In genomic region chr2:74526649-74527230, GRCh38 we compare ENCODE assay signal across 1 cellular context.
TF ChIP-seq lines count a peak whose summit lies in the region.

No MANE protein-coding gene starts in this region.

TF ChIP-seq in IMR-90, 13 proteins besides CTCF, POLR2A, EP300 and RAD21:
- TF ChIP-seq RFX5 (IDR thresholded peaks at IDR 0.05; ENCODE audit: low read depth, low read length) (no peak), CEBPB (IDR thresholded peaks at IDR 0.05; ENCODE audit: low read depth, low read length) (no peak), MXI1 (IDR thresholded peaks at IDR 0.05; ENCODE audit: borderline replicate concordance, low read depth, low read length) (no peak), BHLHE40 (IDR thresholded peaks at IDR 0.05; ENCODE audit: low read depth, low read length) (no peak), ELK1 (IDR thresholded peaks at IDR 0.05; ENCODE audit: borderline replicate concordance, low read depth, low read length) (no peak), MAZ (IDR thresholded peaks at IDR 0.05; ENCODE audit: borderline replicate concordance, low read depth, low read length) (no peak), NFE2L2 (IDR thresholded peaks at IDR 0.05; ENCODE audit: low read depth, low read length) (no peak), FOS (IDR thresholded peaks at IDR 0.05; ENCODE audit: low read depth, low read length) (no peak), USF2 (IDR thresholded peaks at IDR 0.05; ENCODE audit: low read depth, low read length) (no peak), SMC3 (IDR thresholded peaks at IDR 0.05; ENCODE audit: low read depth, low read length) (no peak), RCOR1 (IDR thresholded peaks at IDR 0.05; ENCODE audit: insufficient replicate concordance, low read length) (no peak)
TF ChIP-seq in IMR-90: peak in this region for 0.
